Comparison of ENCODE assay signal across 12 cellular contexts in genomic region chr1:241605146-241605805, GRCh38. TPM values are rescaled to one million over a fixed set of nuclear protein-coding genes. Genes with fewer than 3 reads are reported as not detected.
DNase-seq lines count a peak whose midpoint lies in the region; ATAC-seq and TF ChIP-seq lines count a peak whose summit lies in the region.
"Had no signal": no experiment of that assay in that cellular context is flagged by ENCODE, and none has a peak within 500 bp of the region (broad histone marks: within the 10 kb centered on the region; RNA-seq: fewer than 3 reads in every experiment).

No MANE protein-coding gene starts in this region.

- WGBS in mammary epithelial cell (ENCODE audit: low coverage, missing lambda C conversion rate): 88% methylated on average over 9 of the region's 9 CpGs

- peak overlapping the region; percentile 91 for H3K27ac ChIP-seq in mammary epithelial cell (ENCODE audit: insufficient read depth, low read depth, low read length)

- H3K79me2 ChIP-seq in mammary epithelial cell (ENCODE audit: insufficient read depth, low read length): no peaks in the 10 kb centered on the region

- dilution Hi-C loops in mammary epithelial cell (cut with HindIII; ENCODE audit: low sequenced_read_pairs): no loop called here

- H3K4me1 Mint-ChIP-seq in nephron: no peaks in the 10 kb centered on the region
- peaks cover 11% of the 10 kb centered on the region for H3K4me1 Mint-ChIP-seq in activated T-helper 2 cell treated with anti-CD3 and anti-CD28 coated beads, Interferon-gamma antibody, Interleukin-2, Interleukin-4, amounts not matched to agents 10 μg/mL and 5 μg/mL and 100 μg/mL, durations not matched to agents 14 hours and 24 hours and 36 hours (ENCODE audit: low read depth)

- H3K9me3 Mint-ChIP-seq in nephron: no peaks in the 10 kb centered on the region
- no peaks in the 10 kb centered on the region for H3K9me3 Mint-ChIP-seq in activated T-helper 2 cell treated with anti-CD3 and anti-CD28 coated beads, Interferon-gamma antibody, Interleukin-2, Interleukin-4, amounts not matched to agents 10 μg/mL and 5 μg/mL and 100 μg/mL, durations not matched to agents 14 hours and 24 hours and 36 hours

- intact Hi-C loops in mammary epithelial cell (cut with micrococcal nuclease): no loop called here
- intact Hi-C loops in activated T-helper 2 cell treated with anti-CD3 and anti-CD28 coated beads, Interferon-gamma antibody, Interleukin-2, Interleukin-4, amounts not matched to agents 10 μg/mL and 5 μg/mL and 100 μg/mL, durations not matched to agents 14 hours and 24 hours and 36 hours (cut with micrococcal nuclease): no loop called here

- H3K27ac Mint-ChIP-seq in nephron: no peak overlapping the region
- H3K27ac Mint-ChIP-seq in activated T-helper 2 cell treated with anti-CD3 and anti-CD28 coated beads, Interferon-gamma antibody, Interleukin-2, Interleukin-4, amounts not matched to agents 10 μg/mL and 5 μg/mL and 100 μg/mL, durations not matched to agents 14 hours and 24 hours and 36 hours: no peak overlapping the region

- no peaks in the 10 kb centered on the region for H3K9me3 ChIP-seq in mammary epithelial cell (replicated peaks; ENCODE audit: insufficient read depth, low read length)

- in situ Hi-C loops in mammary epithelial cell (cut with MboI; ENCODE audit: low sequenced_read_pairs in 2 of 2): no loop called here

- H3K27me3 ChIP-seq in mammary epithelial cell (ENCODE audit: insufficient read depth, low read length): no peaks in the 10 kb centered on the region

- no peak overlapping the region for H3K9ac ChIP-seq in mammary epithelial cell (ENCODE audit: insufficient read depth, low read length)

- H4K20me1 ChIP-seq in mammary epithelial cell (ENCODE audit: insufficient read depth, low read length): no peaks in the 10 kb centered on the region

- H3K27me3 Mint-ChIP-seq in nephron (ENCODE audit: low read depth): peaks cover 3% of the 10 kb centered on the region
- H3K27me3 Mint-ChIP-seq in activated T-helper 2 cell treated with anti-CD3 and anti-CD28 coated beads, Interferon-gamma antibody, Interleukin-2, Interleukin-4, amounts not matched to agents 10 μg/mL and 5 μg/mL and 100 μg/mL, durations not matched to agents 14 hours and 24 hours and 36 hours (ENCODE audit: low read depth): no peaks in the 10 kb centered on the region

- no peak for ATAC-seq in GM21529 (IDR thresholded peaks at IDR 0.05; ENCODE audit: unreplicated experiment)

- peak; percentile 35; the same call in 1 of the 2 replicates for TF ChIP-seq CTCF in GM12875 (IDR thresholded peaks at IDR 0.05; ENCODE audit: borderline replicate concordance, insufficient read depth, low read depth, low read length)
- TF ChIP-seq CTCF in mammary epithelial cell (conservative IDR thresholded peaks at IDR 0.05 in 1 of 2, IDR thresholded peaks at IDR 0.05 in 1 of 2; ENCODE audit: extremely low read depth in 1 of 2, insufficient read depth in 1 of 2, low read depth in 1 of 2, low read length in 2 of 2): peak in 1 of 2 donors; percentile 20
- peak; percentile 27 to 50 (median 34) for TF ChIP-seq CTCF in nephron (IDR thresholded peaks at IDR 0.05; ENCODE audit: unreplicated experiment in 3 of 3)

- peaks cover 27% of the 10 kb centered on the region for H3K36me3 Mint-ChIP-seq in nephron (ENCODE audit: low read depth)
- H3K36me3 Mint-ChIP-seq in activated T-helper 2 cell treated with anti-CD3 and anti-CD28 coated beads, Interferon-gamma antibody, Interleukin-2, Interleukin-4, amounts not matched to agents 10 μg/mL and 5 μg/mL and 100 μg/mL, durations not matched to agents 14 hours and 24 hours and 36 hours (ENCODE audit: low read depth): peaks cover 17% of the 10 kb centered on the region

- DNase-seq in NAMALWA (ENCODE audit: low spot score) (peak; percentile 49), mammary epithelial cell (peak; percentile 53), middle frontal gyrus (ENCODE audit: extremely low spot score, low spot score) (no peak), CD1c-positive myeloid dendritic cell (ENCODE audit: extremely low spot score) (no peak)
- DNase-seq in activated T-helper 2 cell treated with anti-CD3 and anti-CD28 coated beads, Interferon-gamma antibody, Interleukin-2, Interleukin-4, amounts not matched to agents 10 μg/mL and 5 μg/mL and 100 μg/mL, durations not matched to agents 14 hours and 24 hours and 36 hours (ENCODE audit: low spot score): no peak
- DNase-seq: activated CD4-positive, alpha-beta T cell treated with anti-CD3 and anti-CD28 coated beads for 48 hours; glutamatergic neuron; NCI-H774 had no signal

- no peak overlapping the region for H2AFZ ChIP-seq in mammary epithelial cell (ENCODE audit: low read depth, low read length)

- H3K4me3 ChIP-seq in GM12875 (ENCODE audit: low read depth, low read length) (no peak overlapping the region), mammary epithelial cell (replicated peaks in 1 of 3; ENCODE audit: insufficient read depth in 1 of 3, low read depth in 2 of 3, low read length in 3 of 3) (no peak overlapping the region)

- BruUV-seq in mammary epithelial cell (replicated peaks; lab: Mats Ljungman, UMichigan): no TSS peak

- peaks cover 69% of the 10 kb centered on the region for H3K4me1 ChIP-seq in mammary epithelial cell (ENCODE audit: insufficient read depth, low read length)

- no peak overlapping the region for H3K4me2 ChIP-seq in mammary epithelial cell (ENCODE audit: insufficient read depth, low read depth, low read length)

- no peaks in the 10 kb centered on the region for H3K36me3 ChIP-seq in mammary epithelial cell (ENCODE audit: insufficient read depth, low read length)

- no peak overlapping the region for H3K4me3 Mint-ChIP-seq in nephron
- no peak overlapping the region for H3K4me3 Mint-ChIP-seq in activated T-helper 2 cell treated with anti-CD3 and anti-CD28 coated beads, Interferon-gamma antibody, Interleukin-2, Interleukin-4, amounts not matched to agents 10 μg/mL and 5 μg/mL and 100 μg/mL, durations not matched to agents 14 hours and 24 hours and 36 hours (ENCODE audit: low read depth)

- CTCF ChIA-PET in mammary epithelial cell (lab: Charles Lee; ENCODE audit: low non-redundant PET): interaction anchor here (0.7 kb wide), 1 partner anchor 382 kb away, joined by 3 read pairs; no protein-coding TSS in a partner anchor

RNA-seq across cellular contexts. Expression of gene CHML, which starts 34.9 kb away (rescaled TPM):
- 10 to 100 TPM; 15.0 to 25.3 TPM for total RNA-seq in mammary epithelial cell
- polyA plus RNA-seq in mammary epithelial cell: 5.9 TPM
- polyA minus RNA-seq in mammary epithelial cell: 11.3 TPM
- 18.7 and 20.2 TPM in 2 replicates for total RNA-seq in activated T-helper 2 cell treated with anti-CD3 and anti-CD28 coated beads, Interferon-gamma antibody, Interleukin-2, Interleukin-4, amounts not matched to agents 10 μg/mL and 5 μg/mL and 100 μg/mL, durations not matched to agents 14 hours and 24 hours and 36 hours

RNA-seq across cellular contexts. Expression of gene OPN3, which starts 34.9 kb away (rescaled TPM):
- 10 to 100 TPM; 21.3 to 36.5 TPM for total RNA-seq in mammary epithelial cell
- polyA plus RNA-seq in mammary epithelial cell: 28.1 TPM
- 14.9 TPM for polyA minus RNA-seq in mammary epithelial cell
- total RNA-seq in activated T-helper 2 cell treated with anti-CD3 and anti-CD28 coated beads, Interferon-gamma antibody, Interleukin-2, Interleukin-4, amounts not matched to agents 10 μg/mL and 5 μg/mL and 100 μg/mL, durations not matched to agents 14 hours and 24 hours and 36 hours: 15.1 and 17.5 TPM in 2 replicates

RNA-seq across cellular contexts. Expression of gene WDR64, which starts 46.8 kb away (rescaled TPM):
- total RNA-seq in mammary epithelial cell: not detected
- not detected for polyA plus RNA-seq in mammary epithelial cell
- not detected for polyA minus RNA-seq in mammary epithelial cell
- not detected in 2 replicates for total RNA-seq in activated T-helper 2 cell treated with anti-CD3 and anti-CD28 coated beads, Interferon-gamma antibody, Interleukin-2, Interleukin-4, amounts not matched to agents 10 μg/mL and 5 μg/mL and 100 μg/mL, durations not matched to agents 14 hours and 24 hours and 36 hours
- polyA plus RNA-seq: adipose tissue had no signal

Comparison
In these comparisons a context has a peak if more than half of its experiments do, and no peak if none do; other contexts are left out.
1. DNase-seq: peak in NAMALWA (single experiment) and mammary epithelial cell (single experiment); none in middle frontal gyrus (single experiment), CD1c-positive myeloid dendritic cell (single experiment) and activated T-helper 2 cell treated with anti-CD3 and anti-CD28 coated beads, Interferon-gamma antibody, Interleukin-2, Interleukin-4, amounts not matched to agents 10 μg/mL and 5 μg/mL and 100 μg/mL, durations not matched to agents 14 hours and 24 hours and 36 hours (single experiment).